Comparison of ENCODE assay signal across 27 cellular contexts in the genomic region with DNA sequence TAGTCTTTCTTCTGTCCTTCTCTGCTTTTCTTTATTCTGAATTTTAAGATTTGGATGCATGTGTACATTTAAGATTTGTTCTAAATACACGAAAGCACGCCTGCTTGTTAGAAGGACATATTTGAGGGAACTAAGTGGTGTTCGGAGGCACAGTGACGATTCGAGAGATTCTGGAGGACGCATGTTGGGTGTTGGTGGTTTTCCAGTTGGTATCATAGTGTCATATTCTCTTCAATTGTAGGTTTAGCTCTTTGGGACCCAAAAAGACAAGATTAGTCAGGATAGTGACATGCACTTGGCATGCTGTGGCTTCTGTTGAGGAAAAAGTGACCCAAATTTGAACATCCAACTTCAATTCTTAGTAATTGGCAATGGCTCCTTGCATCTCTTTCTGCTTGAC. TPM values are rescaled to one million over a fixed set of nuclear protein-coding genes. Genes with fewer than 3 reads are reported as not detected.
DNase-seq lines count a peak whose midpoint lies in the region; ATAC-seq and TF ChIP-seq lines count a peak whose summit lies in the region.
"Had no signal": no experiment of that assay in that cellular context is flagged by ENCODE, and none has a peak within 500 bp of the region (broad histone marks: within the 10 kb centered on the region; RNA-seq: fewer than 3 reads in every experiment).

No MANE protein-coding gene starts in this region.

- peak overlapping the region; percentile 44 for H3K4me3 Mint-ChIP-seq in activated CD4-positive, alpha-beta T cell treated with anti-CD3 and anti-CD28 coated beads, Interleukin-2, amount 10 ng/mL, durations not matched to agents 7 days and 5 days
- peak overlapping the region; percentile 52 to 90 (median 82) for H3K4me3 Mint-ChIP-seq in CD8-positive, alpha-beta memory T cell
- H3K4me3 Mint-ChIP-seq in natural killer cell treated with Interleukin-12 subunit alpha and Interleukin-12 subunit beta and Interleukin-15 and Interleukin-18, amount 100 ng/mL, for 72 hours: peak overlapping the region; percentile 85
- H3K4me3 Mint-ChIP-seq: mesothelial cell of epicardium, nephron had no signal

- intact Hi-C loops in testis (cut with DNase I; ENCODE audit: low total_unique reads): no loop called here

- H3K27ac ChIP-seq in CD8-positive, alpha-beta memory T cell (ENCODE audit: low read depth, low read length): peak overlapping the region; percentile 8
- no peak overlapping the region for H3K27ac ChIP-seq in testis
- H3K27ac ChIP-seq: A549, gastrocnemius medialis, ovary, vagina had no signal

- H3K9me3 Mint-ChIP-seq in activated CD4-positive, alpha-beta T cell treated with anti-CD3 and anti-CD28 coated beads, Interleukin-2, amount 10 ng/mL, durations not matched to agents 7 days and 5 days: peaks cover 7% of the 10 kb centered on the region
- no peaks in the 10 kb centered on the region for H3K9me3 Mint-ChIP-seq in CD8-positive, alpha-beta memory T cell
- H3K9me3 Mint-ChIP-seq in activated naive CD4-positive, alpha-beta T cell treated with anti-CD3 and anti-CD28 coated beads, Interleukin-2, amount 50 U/mL, for 72 hours: peaks cover 7 to 8% of the 10 kb centered on the region in 2 donors
- H3K9me3 Mint-ChIP-seq in natural killer cell treated with Interleukin-12 subunit alpha and Interleukin-12 subunit beta and Interleukin-15 and Interleukin-18, amount 100 ng/mL, for 72 hours: no peaks in the 10 kb centered on the region
- H3K9me3 Mint-ChIP-seq: mesothelial cell of epicardium, nephron had no signal

- peaks cover 63% of the 10 kb centered on the region for H3K36me3 Mint-ChIP-seq in activated CD4-positive, alpha-beta T cell treated with anti-CD3 and anti-CD28 coated beads, Interleukin-2, amount 10 ng/mL, durations not matched to agents 7 days and 5 days (ENCODE audit: low read depth)
- H3K36me3 Mint-ChIP-seq in CD8-positive, alpha-beta memory T cell: peaks cover 0 to 37% (median 10%) of the 10 kb centered on the region in 3 donors
- peaks cover 25 to 54% of the 10 kb centered on the region in 2 donors for H3K36me3 Mint-ChIP-seq in activated naive CD4-positive, alpha-beta T cell treated with anti-CD3 and anti-CD28 coated beads, Interleukin-2, amount 50 U/mL, for 72 hours
- peaks cover 18% of the 10 kb centered on the region for H3K36me3 Mint-ChIP-seq in natural killer cell treated with Interleukin-12 subunit alpha and Interleukin-12 subunit beta and Interleukin-15 and Interleukin-18, amount 100 ng/mL, for 72 hours
- H3K36me3 Mint-ChIP-seq: mesothelial cell of epicardium had no signal

- no peaks in the 10 kb centered on the region for H3K27me3 ChIP-seq in CD8-positive, alpha-beta memory T cell (ENCODE audit: insufficient read depth, low read length, poor library complexity, severe bottlenecking)
- no peaks in the 10 kb centered on the region for H3K27me3 ChIP-seq in testis
- H3K27me3 ChIP-seq: BE2C, gastrocnemius medialis, ovary, vagina had no signal

- no peaks in the 10 kb centered on the region for H3K36me3 ChIP-seq in CD8-positive, alpha-beta memory T cell (ENCODE audit: insufficient read depth, low read length)
- no peaks in the 10 kb centered on the region for H3K36me3 ChIP-seq in testis (ENCODE audit: low read depth, missing control alignments)
- H3K36me3 ChIP-seq: BE2C, gastrocnemius medialis, ovary, vagina had no signal

- peak overlapping the region; percentile 30 for H3K4me3 ChIP-seq in CD8-positive, alpha-beta memory T cell (ENCODE audit: low read length)
- no peak overlapping the region for H3K4me3 ChIP-seq in testis
- H3K4me3 ChIP-seq: A549, gastrocnemius medialis, ovary, vagina had no signal

- H3K27me3 Mint-ChIP-seq in activated CD4-positive, alpha-beta T cell treated with anti-CD3 and anti-CD28 coated beads, Interleukin-2, amount 10 ng/mL, durations not matched to agents 7 days and 5 days: no peaks in the 10 kb centered on the region
- H3K27me3 Mint-ChIP-seq in CD8-positive, alpha-beta memory T cell: no peaks in the 10 kb centered on the region
- H3K27me3 Mint-ChIP-seq in natural killer cell treated with Interleukin-12 subunit alpha and Interleukin-12 subunit beta and Interleukin-15 and Interleukin-18, amount 100 ng/mL, for 72 hours: no peaks in the 10 kb centered on the region

- CTCF ChIA-PET in activated CD4-positive, alpha-beta T cell treated with anti-CD3 and anti-CD28 coated beads, Interleukin-2, amount 10 ng/mL, durations not matched to agents 7 days and 5 days (lab: Charles Lee): interaction anchor here (1.1 kb wide), 1 partner anchor 8 kb away, joined by 3 read pairs; no protein-coding TSS in a partner anchor
- CTCF ChIA-PET in CD8-positive, alpha-beta memory T cell (lab: Charles Lee): interaction anchor here (0.9 to 1.8 kb wide), 3 partner anchors 11 to 44 kb away, joined by 3 to 7 read pairs (median 5); no protein-coding TSS in a partner anchor

- H3K27ac Mint-ChIP-seq in activated CD4-positive, alpha-beta T cell treated with anti-CD3 and anti-CD28 coated beads, Interleukin-2, amount 10 ng/mL, durations not matched to agents 7 days and 5 days: peak overlapping the region; percentile 89
- peak overlapping the region; percentile 96 to 99 (median 97) for H3K27ac Mint-ChIP-seq in CD8-positive, alpha-beta memory T cell
- H3K27ac Mint-ChIP-seq in activated naive CD4-positive, alpha-beta T cell treated with anti-CD3 and anti-CD28 coated beads, Interleukin-2, amount 50 U/mL, for 72 hours: peak overlapping the region; percentile 98
- H3K27ac Mint-ChIP-seq in natural killer cell treated with Interleukin-12 subunit alpha and Interleukin-12 subunit beta and Interleukin-15 and Interleukin-18, amount 100 ng/mL, for 72 hours: peak overlapping the region; percentile 97 to 98
- H3K27ac Mint-ChIP-seq: mesothelial cell of epicardium, nephron had no signal

- TF ChIP-seq CTCF in testis (IDR thresholded peaks at IDR 0.05): no peak

- no peaks in the 10 kb centered on the region for H3K9me3 ChIP-seq in CD8-positive, alpha-beta memory T cell (ENCODE audit: low read length)
- no peaks in the 10 kb centered on the region for H3K9me3 ChIP-seq in testis
- H3K9me3 ChIP-seq: A549, BE2C, gastrocnemius medialis, ovary, vagina had no signal

- no peak for TF ChIP-seq POLR2A in testis (IDR thresholded peaks at IDR 0.05)

- peaks cover 92% of the 10 kb centered on the region for H3K4me1 Mint-ChIP-seq in activated CD4-positive, alpha-beta T cell treated with anti-CD3 and anti-CD28 coated beads, Interleukin-2, amount 10 ng/mL, durations not matched to agents 7 days and 5 days
- H3K4me1 Mint-ChIP-seq in CD8-positive, alpha-beta memory T cell: peaks cover 89 to 100% (median 100%) of the 10 kb centered on the region in 3 donors
- peaks cover 81 to 88% of the 10 kb centered on the region in 2 donors for H3K4me1 Mint-ChIP-seq in natural killer cell treated with Interleukin-12 subunit alpha and Interleukin-12 subunit beta and Interleukin-15 and Interleukin-18, amount 100 ng/mL, for 72 hours (ENCODE audit: low read depth in 2 of 2)
- H3K4me1 Mint-ChIP-seq: nephron had no signal

- H3K4me1 ChIP-seq in CD8-positive, alpha-beta memory T cell (ENCODE audit: insufficient read depth, low read length): peaks cover 99% of the 10 kb centered on the region
- no peaks in the 10 kb centered on the region for H3K4me1 ChIP-seq in testis
- H3K4me1 ChIP-seq: BE2C had no signal

- WGBS in testis, 2 donors: 98 to 99% methylated on average over 6 of the region's 6 CpGs

- peak; percentile 27 to 36 for ATAC-seq in activated naive CD4-positive, alpha-beta T cell treated with anti-CD3 and anti-CD28 coated beads, Interleukin-2, amount 50 U/mL, for 72 hours
- peak in 1 of 2 donors; percentile 60 for ATAC-seq in natural killer cell treated with Interleukin-12 subunit alpha and Interleukin-12 subunit beta and Interleukin-15 and Interleukin-18, amount 100 ng/mL, for 72 hours
- ATAC-seq: A549, gastrocnemius medialis, left ventricle myocardium superior had no signal

- DNase-seq in activated CD4-positive, alpha-beta T cell treated with anti-CD3 and anti-CD28 coated beads, Interleukin-2, amount 10 ng/mL, durations not matched to agents 7 days and 5 days: no peak
- DNase-seq in activated CD4-positive, alpha-beta T cell treated with anti-CD3 and anti-CD28 coated beads, Interleukin-2, amount 50 U/mL, for 4 hours: no peak
- no peak for DNase-seq in CD8-positive, alpha-beta memory T cell
- no peak for DNase-seq in activated naive CD4-positive, alpha-beta T cell treated with anti-CD3 and anti-CD28 coated beads, Interleukin-2, amount 50 U/mL, for 72 hours (ENCODE audit: low spot score in 2 of 2)
- no peak for DNase-seq in natural killer cell treated with Interleukin-12 subunit alpha and Interleukin-12 subunit beta and Interleukin-15 and Interleukin-18, amount 100 ng/mL, for 72 hours (ENCODE audit: low spot score)
- no peak for DNase-seq in cortex of kidney (lab: John Stamatoyannopoulos, UW)
- DNase-seq in SKM-1 (lab: John Stamatoyannopoulos, UW; ENCODE audit: unreplicated experiment): no peak
- no peak for DNase-seq in testis
- DNase-seq: activated CD4-positive, alpha-beta T cell treated with anti-CD3 and anti-CD28 coated beads, Interleukin-2, amount 50 U/mL, for 1 hour; amniotic stem cell; BE2C; gastrocnemius medialis; hypothalamus; KBM-7; left ventricle myocardium superior; NCI-H2171 treated with DMSO at 0.1 percent for 48 hours; NCI-H526; ovary; retina; SHP77 treated with DMSO at 0.1 percent for 48 hours; small intestine; stimulated activated CD4-positive, alpha-beta T cell treated with anti-CD3 and anti-CD28 coated beads, Interleukin-1b, Interleukin-23, amount 100 ng/mL, for 48 hours; SW 1271 had no signal

- POLR2A ChIA-PET in activated CD4-positive, alpha-beta T cell treated with anti-CD3 and anti-CD28 coated beads, Interleukin-2, amount 10 ng/mL, durations not matched to agents 7 days and 5 days (lab: Charles Lee): no interaction called here
- POLR2A ChIA-PET in CD8-positive, alpha-beta memory T cell (lab: Charles Lee): interaction anchor here (1.4 to 1.9 kb wide), 3 partner anchors 14 to 29 kb away, joined by 3 to 5 read pairs (median 5); no protein-coding TSS in a partner anchor

RNA-seq across cellular contexts. Expression of gene PRKCH, which starts 30.1 kb away (rescaled TPM):
- 100 to 1,000 TPM; 244 to 293 TPM for total RNA-seq in activated CD4-positive, alpha-beta T cell treated with anti-CD3 and anti-CD28 coated beads, Interleukin-2, amount 10 ng/mL, durations not matched to agents 7 days and 5 days
- 100 to 1,000 TPM; 165 to 166 TPM for total RNA-seq in CD8-positive, alpha-beta memory T cell
- polyA plus RNA-seq in CD8-positive, alpha-beta memory T cell: 369 TPM
- 100 to 1,000 TPM; 131 to 216 TPM for total RNA-seq in activated naive CD4-positive, alpha-beta T cell treated with anti-CD3 and anti-CD28 coated beads, Interleukin-2, amount 50 U/mL, for 72 hours
- total RNA-seq in natural killer cell treated with Interleukin-12 subunit alpha and Interleukin-12 subunit beta and Interleukin-15 and Interleukin-18, amount 100 ng/mL, for 72 hours: 100 to 1,000 TPM; 182 to 216 TPM
- 10 to 100 TPM; 25.4 to 26.8 TPM for total RNA-seq in testis
- 15.0 TPM for polyA plus RNA-seq in testis (ENCODE audit: insufficient read depth, low read depth, low replicate concordance)

Comparison
In these comparisons a context has a peak if more than half of its experiments do, and no peak if none do; other contexts are left out.
1. RNA of gene PRKCH, which starts 30.1 kb away (total RNA-seq): 244 to 293 TPM in activated CD4-positive, alpha-beta T cell treated with anti-CD3 and anti-CD28 coated beads, Interleukin-2, amount 10 ng/mL, durations not matched to agents 7 days and 5 days, 131 to 216 TPM in activated naive CD4-positive, alpha-beta T cell treated with anti-CD3 and anti-CD28 coated beads, Interleukin-2, amount 50 U/mL, for 72 hours, 182 to 216 TPM in natural killer cell treated with Interleukin-12 subunit alpha and Interleukin-12 subunit beta and Interleukin-15 and Interleukin-18, amount 100 ng/mL, for 72 hours and 165 to 166 TPM in CD8-positive, alpha-beta memory T cell; 25.4 to 26.8 TPM in testis; every median in the first group is over 4 times any median in the second.
2. Peak in every context shown above with its lines, with median percentiles within 50 percentile points of each other: H3K27ac Mint-ChIP-seq and H3K4me3 Mint-ChIP-seq.